Comparison of ENCODE assay signal across 12 cellular contexts in genomic region chr22:49216579-49216978, GRCh38.
"Had no signal": no experiment of that assay in that cellular context is flagged by ENCODE, and none has a peak within 500 bp of the region (broad histone marks: within the 10 kb centered on the region; RNA-seq: fewer than 3 reads in every experiment).

No MANE protein-coding gene starts in this region.

- ATAC-seq: activated CD8-positive, alpha-beta T cell treated with anti-CD3 and anti-CD28 coated beads, Interleukin-2, amount 10 ng/mL, durations not matched to agents 7 days and 5 days; heart left ventricle; right cardiac atrium; T-cell had no signal

- H3K4me1 ChIP-seq: heart left ventricle, testis had no signal

- DNase-seq: activated CD4-positive, alpha-beta T cell treated with anti-CD3 and anti-CD28 coated beads for 4 hours; activated CD8-positive, alpha-beta T cell treated with anti-CD3 and anti-CD28 coated beads, Interleukin-2, amount 10 ng/mL, durations not matched to agents 7 days and 5 days; activated gamma-delta T cell; activated naive CD8-positive, alpha-beta T cell treated with anti-CD3 and anti-CD28 coated beads for 36 hours; naive B cell; stimulated activated naive CD4-positive, alpha-beta T cell treated with Interleukin-2 at 50 U/mL for 16 hours; T1000; testis had no signal

- H3K36me3 Mint-ChIP-seq: activated naive CD8-positive, alpha-beta T cell treated with anti-CD3 and anti-CD28 coated beads for 36 hours; T-cell had no signal

- H3K4me3 Mint-ChIP-seq: activated CD8-positive, alpha-beta T cell treated with anti-CD3 and anti-CD28 coated beads, Interleukin-2, amount 10 ng/mL, durations not matched to agents 7 days and 5 days; activated naive CD8-positive, alpha-beta T cell treated with anti-CD3 and anti-CD28 coated beads for 36 hours; naive B cell; T-cell had no signal

- H3K4me1 Mint-ChIP-seq: activated naive CD8-positive, alpha-beta T cell treated with anti-CD3 and anti-CD28 coated beads for 36 hours; naive B cell; T-cell had no signal

- H3K27ac ChIP-seq: heart left ventricle, SK-N-MC, testis had no signal

- H3K27me3 ChIP-seq: testis had no signal

- H3K27ac Mint-ChIP-seq: activated CD8-positive, alpha-beta T cell treated with anti-CD3 and anti-CD28 coated beads, Interleukin-2, amount 10 ng/mL, durations not matched to agents 7 days and 5 days; activated naive CD8-positive, alpha-beta T cell treated with anti-CD3 and anti-CD28 coated beads for 36 hours; naive B cell; T-cell had no signal
